In genomic region chr4:100147198-100147597, GRCh38 we compare ENCODE assay signal across 26 cellular contexts. TPM values are rescaled to one million over a fixed set of nuclear protein-coding genes. Genes with fewer than 3 reads are reported as not detected.
DNase-seq lines count a peak whose midpoint lies in the region; ATAC-seq, FAIRE-seq and TF ChIP-seq lines count a peak whose summit lies in the region.
"Had no signal": no experiment of that assay in that cellular context is flagged by ENCODE, and none has a peak within 500 bp of the region (broad histone marks: within the 10 kb centered on the region; RNA-seq: fewer than 3 reads in every experiment).

No MANE protein-coding gene starts in this region.

- 0% methylated on average over 1 of the region's 1 CpG for WGBS in GM12878 (ENCODE audit: insufficient coverage, insufficient replicate concordance, low lambda C conversion rate, missing lambda C conversion rate)

- no peaks in the 10 kb centered on the region for H3K9me3 ChIP-seq in GM12878 (replicated peaks; ENCODE audit: control insufficient read depth, insufficient read depth, low read length)
- H3K9me3 ChIP-seq: heart right ventricle, pancreas, suprapubic skin, upper lobe of right lung had no signal

- no peak overlapping the region for H3K9ac ChIP-seq in GM12878 (ENCODE audit: control insufficient read depth, insufficient read depth, low read length)
- H3K9ac ChIP-seq: neural progenitor cell had no signal

- H3K4me3 ChIP-seq in GM12878: no peak overlapping the region
- H3K4me3 ChIP-seq: GM23338, heart right ventricle, neural progenitor cell, pancreas, suprapubic skin, upper lobe of right lung had no signal

- RAD21 ChIA-PET in GM12878 (lab: Charles Lee; ENCODE audit: unreplicated experiment): interaction anchor here (1.2 kb wide), 1 partner anchor 51 kb away, joined by 3 read pairs; no protein-coding TSS in a partner anchor

- peak; percentile 6 for DNase-seq in NCI-H1694 treated with DMSO at 0.1 percent for 48 hours (lab: John Stamatoyannopoulos, UW)
- DNase-seq in NCI-H1694 (lab: John Stamatoyannopoulos, UW): no peak
- DNase-seq in GM12878 (ENCODE audit: low read depth, low spot score): no peak
- DNase-seq in cardiac septum (ENCODE audit: low spot score): no peak
- no peak for DNase-seq in naive thymus-derived CD8-positive, alpha-beta T cell
- DNase-seq: activated effector memory CD4-positive, alpha-beta T cell treated with Interleukin-2 at 50 U/mL for 16 hours; activated naive CD8-positive, alpha-beta T cell treated with anti-CD3 and anti-CD28 coated beads for 36 hours; aorta; foreskin melanocyte; heart right ventricle; NCI-H2029; NCI-H2227 treated with DMSO at 0.1 percent for 48 hours; NCI-H748 treated with DMSO at 0.1 percent for 48 hours; pancreas; SHP77 treated with DMSO at 0.1 percent for 48 hours; stimulated activated naive CD4-positive, alpha-beta T cell; upper lobe of right lung had no signal

- intact Hi-C loops in GM12878 (cut with micrococcal nuclease; ENCODE audit: unreplicated experiment): no loop called here
- intact Hi-C loops in cardiac septum (cut with DNase I): no loop called here

- no peaks in the 10 kb centered on the region for H3K4me1 ChIP-seq in GM12878 (ENCODE audit: control insufficient read depth, insufficient read depth, low read length)
- H3K4me1 ChIP-seq: heart right ventricle, neural progenitor cell, pancreas, suprapubic skin, upper lobe of right lung had no signal

- TF ChIP-seq CTCF in GM12878 (IDR thresholded peaks at IDR 0.05 in 2 of 3, conservative IDR thresholded peaks at IDR 0.05 in 1 of 3; ENCODE audit: control insufficient read depth in 2 of 3, extremely low read depth in 1 of 3, insufficient read depth in 1 of 3, low read depth in 3 of 3, low read length in 3 of 3): no peak

- H3K79me2 ChIP-seq in GM12878 (ENCODE audit: control insufficient read depth, insufficient read depth, low read length): no peaks in the 10 kb centered on the region

- H3K4me3 Mint-ChIP-seq in naive thymus-derived CD8-positive, alpha-beta T cell: no peak overlapping the region
- H3K4me3 Mint-ChIP-seq: activated naive CD8-positive, alpha-beta T cell treated with anti-CD3 and anti-CD28 coated beads for 36 hours; GM23338; neural progenitor cell had no signal

- H2AFZ ChIP-seq in GM12878 (ENCODE audit: control insufficient read depth, low read depth, low read length): no peak overlapping the region
- H2AFZ ChIP-seq: GM23338, neural progenitor cell had no signal

- BruUV-seq in GM12878 (replicated peaks; lab: Mats Ljungman, UMichigan): no TSS peak

- FAIRE-seq in GM12878 (lab: Jason Lieb, UNC): no peak
- FAIRE-seq: bronchial epithelial cell, keratinocyte, pancreas, RCC 7860 had no signal

- H3K36me3 Mint-ChIP-seq in naive thymus-derived CD8-positive, alpha-beta T cell: no peaks in the 10 kb centered on the region
- H3K36me3 Mint-ChIP-seq: activated naive CD8-positive, alpha-beta T cell treated with anti-CD3 and anti-CD28 coated beads for 36 hours; neural progenitor cell had no signal

- SMC1A ChIA-PET in GM12878 (lab: Charles Lee; ENCODE audit: uncharacterized antibody, unreplicated experiment): interaction anchor here (1.6 kb wide), 1 partner anchor 26 kb away, joined by 3 read pairs; no protein-coding TSS in a partner anchor

- no peak for TF ChIP-seq RAD21 in GM12878 (IDR thresholded peaks at IDR 0.05; ENCODE audit: insufficient read depth, low read depth, low read length)

- no peak overlapping the region for H3K27ac Mint-ChIP-seq in naive thymus-derived CD8-positive, alpha-beta T cell
- H3K27ac Mint-ChIP-seq: activated naive CD8-positive, alpha-beta T cell treated with anti-CD3 and anti-CD28 coated beads for 36 hours; GM23338; neural progenitor cell had no signal

- ATAC-seq in GM21447 (IDR thresholded peaks at IDR 0.05; ENCODE audit: unreplicated experiment) (peak; percentile 68), HG03432 (IDR thresholded peaks at IDR 0.05; ENCODE audit: unreplicated experiment) (peak; percentile 53), GM12878 (peak; percentile 30; the same call in 2 of the 3 replicates), HG03571 (IDR thresholded peaks at IDR 0.05; ENCODE audit: unreplicated experiment) (no peak)
- ATAC-seq in naive thymus-derived CD8-positive, alpha-beta T cell: no peak
- ATAC-seq: GM23338, heart right ventricle, pancreas, upper lobe of right lung had no signal

- peaks cover 0 to 6% (median under 1%) of the 10 kb centered on the region in 4 donors for H3K4me1 Mint-ChIP-seq in naive thymus-derived CD8-positive, alpha-beta T cell
- H3K4me1 Mint-ChIP-seq: activated naive CD8-positive, alpha-beta T cell treated with anti-CD3 and anti-CD28 coated beads for 36 hours; GM23338 had no signal

- no peak overlapping the region for H3K4me2 ChIP-seq in GM12878 (ENCODE audit: control insufficient read depth, insufficient read depth)
- H3K4me2 ChIP-seq: GM23338, neural progenitor cell had no signal

- in situ Hi-C loops in GM12878 (cut with MboI): no loop called here

- no peak for TF ChIP-seq POLR2A in GM12878 (IDR thresholded peaks at IDR 0.05; ENCODE audit: low read depth, low read length)

- CTCF ChIA-PET in GM12878 (lab: Yijun Ruan, JAX): interaction anchor here (1.2 kb wide), 1 partner anchor 55 kb away, joined by 3 read pairs; no protein-coding TSS in a partner anchor

- no peaks in the 10 kb centered on the region for H3K27me3 Mint-ChIP-seq in naive thymus-derived CD8-positive, alpha-beta T cell
- H3K27me3 Mint-ChIP-seq: activated naive CD8-positive, alpha-beta T cell treated with anti-CD3 and anti-CD28 coated beads for 36 hours had no signal

- no peaks in the 10 kb centered on the region for H3K36me3 ChIP-seq in GM12878 (ENCODE audit: control insufficient read depth in 2 of 2, insufficient read depth in 2 of 2, low read length in 1 of 2)
- H3K36me3 ChIP-seq: heart right ventricle, neural progenitor cell, pancreas, suprapubic skin, upper lobe of right lung had no signal

- H4K20me1 ChIP-seq in GM12878 (ENCODE audit: control insufficient read depth, insufficient read depth): no peaks in the 10 kb centered on the region

- H3K9me3 Mint-ChIP-seq in naive thymus-derived CD8-positive, alpha-beta T cell: no peaks in the 10 kb centered on the region
- H3K9me3 Mint-ChIP-seq: activated naive CD8-positive, alpha-beta T cell treated with anti-CD3 and anti-CD28 coated beads for 36 hours; GM23338; neural progenitor cell had no signal

- H3K27me3 ChIP-seq in GM12878 (replicated peaks in 1 of 2; ENCODE audit: control insufficient read depth in 2 of 2, insufficient read depth in 2 of 2, low read length in 1 of 2): no peaks in the 10 kb centered on the region
- H3K27me3 ChIP-seq: heart right ventricle, neural progenitor cell, pancreas, suprapubic skin, upper lobe of right lung had no signal

- TF ChIP-seq EP300 in GM12878 (IDR thresholded peaks at IDR 0.05; ENCODE audit: borderline replicate concordance in 1 of 2, control insufficient read depth in 1 of 2, low read depth in 2 of 2, low read length in 2 of 2): no peak

- H3K27ac ChIP-seq in GM12878 (ENCODE audit: control insufficient read depth, insufficient read depth): no peak overlapping the region
- H3K27ac ChIP-seq: heart right ventricle, neural progenitor cell, pancreas, suprapubic skin, upper lobe of right lung had no signal

- POLR2A ChIA-PET in GM12878 (lab: Charles Lee): no interaction called here
- POLR2A ChIA-PET in naive thymus-derived CD8-positive, alpha-beta T cell (lab: Charles Lee): no interaction called here

TF ChIP-seq in GM12878, 131 proteins besides CTCF, POLR2A, EP300 and RAD21 (continues in another document):
- TF ChIP-seq ZNF622 (IDR thresholded peaks at IDR 0.05): no peak
- TF ChIP-seq NFYA (IDR thresholded peaks at IDR 0.05; ENCODE audit: borderline replicate concordance, low read depth, low read length): no peak
- TF ChIP-seq ZSCAN29 (IDR thresholded peaks at IDR 0.05): no peak
- no peak for TF ChIP-seq MXI1 (IDR thresholded peaks at IDR 0.05; ENCODE audit: low read depth, low read length)
- TF ChIP-seq BMI1 (IDR thresholded peaks at IDR 0.05; ENCODE audit: borderline replicate concordance): no peak
- TF ChIP-seq MEF2B (IDR thresholded peaks at IDR 0.05; ENCODE audit: partially characterized antibody, poor library complexity, severe bottlenecking): no peak
- TF ChIP-seq JUNB (IDR thresholded peaks at IDR 0.05): no peak
- no peak for TF ChIP-seq ATF2 (IDR thresholded peaks at IDR 0.05; ENCODE audit: low read length)
- no peak for TF ChIP-seq BCL11A (IDR thresholded peaks at IDR 0.05; ENCODE audit: low read depth, low read length)

RNA-seq across cellular contexts. Expression of gene DDIT4L, which starts 43.1 kb away (rescaled TPM):
- total RNA-seq in GM12878 (2013; cell fraction: nucleolus; rRNA removed): not detected in 2 replicates
- not detected in 2 replicates for total RNA-seq in GM12878 (2014; rRNA removed)
- not detected in 2 replicates for total RNA-seq in GM12878 (2014; rRNA removed; fragmentation: Illumina TruSeq; extraction: Trizol)
- total RNA-seq in GM12878 (2021): 0.08 TPM in 1 of 2 replicates, not detected in the other
- polyA plus RNA-seq in GM12878 (2011; ENCODE audit: low read depth): not detected
- 0.04 TPM in 1 of 2 replicates, not detected in the other for polyA plus RNA-seq in GM12878 (2011; rRNA removed)
- not detected in 2 replicates for polyA plus RNA-seq in GM12878 (2011; cell fraction: cytosol; rRNA removed)
- not detected in 2 replicates for polyA plus RNA-seq in GM12878 (2011; cell fraction: nucleus; rRNA removed)
- polyA plus RNA-seq in GM12878 (2012): 0.05 and 0.25 TPM in 2 replicates
- not detected in 2 replicates for polyA plus RNA-seq in GM12878 (2014; fragmentation: Illumina TruSeq; extraction: Trizol)
- under 1 TPM in 1 of 2 experiments, not detected in 1; 0.02 TPM for polyA plus RNA-seq in GM12878 (2014; fragmentation: Nextera tagmentation; extraction: Ambion mirVana)
- polyA plus RNA-seq in GM12878 (2014; rRNA removed): 0.06 TPM in 1 of 2 replicates, not detected in the other
- polyA plus RNA-seq in GM12878 (2016; fragmentation: Nextera tagmentation; extraction: Ambion mirVana): not detected
- polyA minus RNA-seq in GM12878 (2011; rRNA and poly(A)+ RNA removed): not detected in 2 replicates
- not detected in 2 replicates for polyA minus RNA-seq in GM12878 (2011; cell fraction: cytosol; rRNA and poly(A)+ RNA removed)
- polyA minus RNA-seq in GM12878 (2011; cell fraction: nucleus; rRNA and poly(A)+ RNA removed): not detected in 2 replicates
- 1.4 TPM for total RNA-seq in cardiac septum
- total RNA-seq in naive thymus-derived CD8-positive, alpha-beta T cell: not detected
- polyA plus RNA-seq in naive thymus-derived CD8-positive, alpha-beta T cell: under 1 TPM in 1 of 3 donors, not detected in 2; 0.30 TPM

Comparison
In these comparisons a context has a peak if more than half of its experiments do, and no peak if none do; other contexts are left out.
1. ATAC-seq: peak in GM21447 (single experiment), HG03432 (single experiment) and GM12878 (single experiment); none in naive thymus-derived CD8-positive, alpha-beta T cell (0 of 2) and HG03571 (single experiment).